ENCODE assay signal across 24 cellular contexts in the genomic region with DNA sequence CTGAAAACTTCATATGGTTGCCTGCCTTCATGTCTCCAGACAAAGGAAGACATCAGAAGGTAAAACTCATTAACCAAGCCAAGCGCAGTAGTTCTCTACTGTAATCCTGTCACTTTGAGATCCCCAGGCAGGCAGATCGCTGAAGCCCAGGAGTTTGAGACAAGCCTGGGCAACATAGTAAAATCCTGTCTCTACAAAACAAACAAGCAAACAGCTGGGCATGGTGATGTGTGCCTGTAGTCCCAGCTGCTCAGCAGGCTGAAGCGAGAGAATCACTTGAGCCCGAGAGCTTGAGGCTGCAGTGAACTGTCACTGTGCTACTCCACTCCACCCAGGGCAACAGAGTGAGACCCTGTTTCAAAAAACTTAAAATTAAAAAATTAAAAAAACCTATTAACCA.
"Had no signal": no experiment of that assay in that cellular context is flagged by ENCODE, and none has a peak within 500 bp of the region (broad histone marks: within the 10 kb centered on the region; RNA-seq: fewer than 3 reads in every experiment).

No MANE protein-coding gene starts in this region.

- ATAC-seq: activated CD8-positive, alpha-beta memory T cell treated with anti-CD3 and anti-CD28 coated beads, Interleukin-2, amount 10 ng/mL, durations not matched to agents 7 days and 5 days; activated CD8-positive, alpha-beta T cell treated with anti-CD3 and anti-CD28 coated beads for 36 hours; activated T-cell treated with anti-CD3 and anti-CD28 coated beads, Interleukin-2, amount 50 U/mL, for 72 hours; esophagus mucosa; heart right ventricle; naive thymus-derived CD8-positive, alpha-beta T cell; stimulated activated naive B cell treated with anti-CD40 and anti-IgM and Interleukin-4, amounts not matched to agents 10 μg/mL and 1 μg/mL and 100 μg/mL, for 72 hours had no signal

- DNase-seq: activated B cell treated with CpG ODN at 0.5 μM for 24 hours; activated CD4-positive, alpha-beta T cell treated with anti-CD3 and anti-CD28 coated beads, Interleukin-2, amount 50 U/mL, for 1 hour; activated CD8-positive, alpha-beta memory T cell treated with anti-CD3 and anti-CD28 coated beads, Interleukin-2, amount 10 ng/mL, durations not matched to agents 7 days and 5 days; activated CD8-positive, alpha-beta T cell treated with anti-CD3 and anti-CD28 coated beads for 36 hours; activated naive CD4-positive, alpha-beta T cell; activated naive CD8-positive, alpha-beta T cell treated with anti-CD3 and anti-CD28 coated beads for 36 hours; activated T-cell treated with anti-CD3 and anti-CD28 coated beads for 4 hours; activated T-cell treated with anti-CD3 and anti-CD28 coated beads, Interleukin-2, amount 50 U/mL, for 72 hours; adrenal gland; caudate nucleus; cortex of kidney; foreskin fibroblast; heart right ventricle; midbrain; naive thymus-derived CD8-positive, alpha-beta T cell; occipital lobe; stimulated activated CD4-positive, alpha-beta T cell treated with anti-CD3 and anti-CD28 coated beads, Interleukin-1b, Interleukin-23, amount 100 ng/mL, for 48 hours; stimulated activated CD4-positive, alpha-beta T cell treated with anti-CD3 and anti-CD28 coated beads, Interleukin-4, amount 100 ng/mL, for 4 hours; stimulated activated CD8-positive, alpha-beta memory T cell treated with anti-CD3 and anti-CD28 coated beads, Interleukin-4, amount 100 ng/mL, for 48 hours; stimulated activated naive B cell treated with anti-CD40 and anti-IgM and Interleukin-4, amounts not matched to agents 10 μg/mL and 1 μg/mL and 100 μg/mL, for 72 hours; stomach; thyroid gland; upper lobe of left lung had no signal
